ENCODE assay signal across 36 cellular contexts in genomic region chr10:116043304-116043703, GRCh38.
"Had no signal": no experiment of that assay in that cellular context is flagged by ENCODE, and none has a peak within 500 bp of the region (broad histone marks: within the 10 kb centered on the region; RNA-seq: fewer than 3 reads in every experiment).

No MANE protein-coding gene starts in this region.

- H3K27ac ChIP-seq: adrenal gland, ascending aorta, body of pancreas, brain microvascular endothelial cell, breast epithelium, cardiac muscle cell had no signal

- H3K36me3 Mint-ChIP-seq: activated naive CD4-positive, alpha-beta T cell treated with anti-CD3 and anti-CD28 coated beads, Interleukin-2, amount 10 ng/mL, durations not matched to agents 7 days and 5 days; activated naive CD4-positive, alpha-beta T cell treated with anti-CD3 and anti-CD28 coated beads, Interleukin-2, amount 50 U/mL, for 24 hours; activated naive CD4-positive, alpha-beta T cell treated with anti-CD3 and anti-CD28 coated beads, Interleukin-2, amount 50 U/mL, for 72 hours; activated naive CD8-positive, alpha-beta T cell; activated naive CD8-positive, alpha-beta T cell treated with anti-CD3 and anti-CD28 coated beads for 36 hours; activated naive CD8-positive, alpha-beta T cell treated with anti-CD3 and anti-CD28 coated beads, Interleukin-2, amount 10 ng/mL, durations not matched to agents 7 days and 5 days; brain had no signal

- H3K9me3 Mint-ChIP-seq: activated naive CD4-positive, alpha-beta T cell treated with anti-CD3 and anti-CD28 coated beads for 36 hours; activated naive CD4-positive, alpha-beta T cell treated with anti-CD3 and anti-CD28 coated beads, Interleukin-2, amount 10 ng/mL, durations not matched to agents 7 days and 5 days; activated naive CD8-positive, alpha-beta T cell treated with anti-CD3 and anti-CD28 coated beads for 36 hours; activated naive CD8-positive, alpha-beta T cell treated with anti-CD3 and anti-CD28 coated beads, Interleukin-2, amount 10 ng/mL, durations not matched to agents 7 days and 5 days; activated naive CD8-positive, alpha-beta T cell treated with anti-CD3 and anti-CD28 coated beads, Interleukin-2, amount 50 U/mL, for 24 hours; activated T-cell treated with anti-CD3 and anti-CD28 coated beads, Interleukin-2, amount 50 U/mL, for 4 hours; activated T-helper 1 cell treated with anti-CD3 and anti-CD28 coated beads, Interleukin-12 subunit alpha, Interleukin-12 subunit beta, Interleukin-2, Interleukin-4 antibody, amounts not matched to agents 30 ng/mL and 10 ng/mL and 1 ng/mL, durations not matched to agents 14 hours and 24 hours and 36 hours had no signal

- DNase-seq: activated effector memory CD4-positive, alpha-beta T cell treated with anti-CD3 and anti-CD28 coated beads, Interleukin-2, amount 50 U/mL, for 16 hours; activated effector memory CD4-positive, alpha-beta T cell treated with Interleukin-2 at 50 U/mL for 16 hours; activated gamma-delta T cell; activated gamma-delta T cell treated with Interleukin-2 at 50 U/mL for 16 hours; activated naive CD4-positive, alpha-beta T cell; activated naive CD4-positive, alpha-beta T cell treated with anti-CD3 and anti-CD28 coated beads for 36 hours; activated naive CD4-positive, alpha-beta T cell treated with anti-CD3 and anti-CD28 coated beads, Interleukin-2, amount 10 ng/mL, durations not matched to agents 7 days and 5 days; activated naive CD4-positive, alpha-beta T cell treated with anti-CD3 and anti-CD28 coated beads, Interleukin-2, amount 50 U/mL, for 16 hours; activated naive CD4-positive, alpha-beta T cell treated with Interleukin-2 at 50 U/mL for 16 hours; activated naive CD8-positive, alpha-beta T cell treated with anti-CD3 and anti-CD28 coated beads for 36 hours; activated naive CD8-positive, alpha-beta T cell treated with anti-CD3 and anti-CD28 coated beads, Interleukin-2, amount 10 ng/mL, durations not matched to agents 7 days and 5 days; activated naive CD8-positive, alpha-beta T cell treated with anti-CD3 and anti-CD28 coated beads, Interleukin-2, amount 50 U/mL, for 24 hours; activated T-cell treated with anti-CD3 and anti-CD28 coated beads, Interleukin-2, amount 50 U/mL, for 4 hours; activated T-cell treated with anti-CD3 and anti-CD28 coated beads, Interleukin-2, amount 50 U/mL, for 48 hours; activated T-cell treated with anti-CD3 and anti-CD28 coated beads, Interleukin-2, amount 50 U/mL, for 72 hours; adrenal gland; amniotic stem cell; amygdala; anterior cingulate cortex; aorta; body of pancreas; brain microvascular endothelial cell; caudate nucleus; central memory CD4-positive, alpha-beta T cell; cerebellar nuclear complex had no signal

- H3K9me3 ChIP-seq: adrenal gland, ascending aorta, body of pancreas, breast epithelium had no signal

- H3K27me3 ChIP-seq: adrenal gland, ascending aorta, body of pancreas, brain microvascular endothelial cell, breast epithelium, cardiac muscle cell had no signal

- H3K36me3 ChIP-seq: adrenal gland, ascending aorta, brain microvascular endothelial cell, breast epithelium, cardiac muscle cell had no signal

- H3K4me1 ChIP-seq: body of pancreas, breast epithelium had no signal

- H3K4me1 Mint-ChIP-seq: activated naive CD4-positive, alpha-beta T cell treated with anti-CD3 and anti-CD28 coated beads, Interleukin-2, amount 10 ng/mL, durations not matched to agents 7 days and 5 days; activated naive CD4-positive, alpha-beta T cell treated with anti-CD3 and anti-CD28 coated beads, Interleukin-2, amount 50 U/mL, for 24 hours; activated naive CD8-positive, alpha-beta T cell treated with anti-CD3 and anti-CD28 coated beads for 36 hours; activated naive CD8-positive, alpha-beta T cell treated with anti-CD3 and anti-CD28 coated beads, Interleukin-2, amount 10 ng/mL, durations not matched to agents 7 days and 5 days; activated naive CD8-positive, alpha-beta T cell treated with anti-CD3 and anti-CD28 coated beads, Interleukin-2, amount 50 U/mL, for 24 hours; activated T-helper 17 cell treated with anti-CD3 and anti-CD28 coated beads, Interleukin-2, amount 50 U/mL, for 72 hours; central memory CD8-positive, alpha-beta T cell had no signal

- H3K4me3 ChIP-seq: adrenal gland, ascending aorta, body of pancreas, breast epithelium, cardiac muscle cell had no signal

- H3K27me3 Mint-ChIP-seq: activated naive CD4-positive, alpha-beta T cell treated with anti-CD3 and anti-CD28 coated beads, Interleukin-2, amount 10 ng/mL, durations not matched to agents 7 days and 5 days; activated naive CD4-positive, alpha-beta T cell treated with anti-CD3 and anti-CD28 coated beads, Interleukin-2, amount 50 U/mL, for 24 hours; activated naive CD8-positive, alpha-beta T cell treated with anti-CD3 and anti-CD28 coated beads for 36 hours; activated naive CD8-positive, alpha-beta T cell treated with anti-CD3 and anti-CD28 coated beads, Interleukin-2, amount 10 ng/mL, durations not matched to agents 7 days and 5 days; activated naive CD8-positive, alpha-beta T cell treated with anti-CD3 and anti-CD28 coated beads, Interleukin-2, amount 50 U/mL, for 24 hours; central memory CD8-positive, alpha-beta T cell had no signal

- ATAC-seq: activated naive CD4-positive, alpha-beta T cell treated with anti-CD3 and anti-CD28 coated beads, Interleukin-2, amount 50 U/mL, for 72 hours; activated naive CD8-positive, alpha-beta T cell treated with anti-CD3 and anti-CD28 coated beads, Interleukin-2, amount 50 U/mL, for 24 hours; activated T-cell treated with anti-CD3 and anti-CD28 coated beads, Interleukin-2, amount 50 U/mL, for 4 hours; activated T-cell treated with anti-CD3 and anti-CD28 coated beads, Interleukin-2, amount 50 U/mL, for 72 hours; activated T-helper 17 cell treated with anti-CD3 and anti-CD28 coated beads, Interleukin-2, amount 50 U/mL, for 72 hours; body of pancreas had no signal

- H3K4me3 Mint-ChIP-seq: activated naive CD4-positive, alpha-beta T cell treated with anti-CD3 and anti-CD28 coated beads for 36 hours; activated naive CD4-positive, alpha-beta T cell treated with anti-CD3 and anti-CD28 coated beads, Interleukin-2, amount 10 ng/mL, durations not matched to agents 7 days and 5 days; activated naive CD4-positive, alpha-beta T cell treated with anti-CD3 and anti-CD28 coated beads, Interleukin-2, amount 50 U/mL, for 24 hours; activated naive CD8-positive, alpha-beta T cell; activated naive CD8-positive, alpha-beta T cell treated with anti-CD3 and anti-CD28 coated beads for 36 hours; activated naive CD8-positive, alpha-beta T cell treated with anti-CD3 and anti-CD28 coated beads, Interleukin-2, amount 10 ng/mL, durations not matched to agents 7 days and 5 days; activated naive CD8-positive, alpha-beta T cell treated with anti-CD3 and anti-CD28 coated beads, Interleukin-2, amount 50 U/mL, for 24 hours; activated T-cell treated with anti-CD3 and anti-CD28 coated beads, Interleukin-2, amount 50 U/mL, for 4 hours; activated T-cell treated with anti-CD3 and anti-CD28 coated beads, Interleukin-2, amount 50 U/mL, for 72 hours; activated T-helper 1 cell treated with anti-CD3 and anti-CD28 coated beads, Interleukin-12 subunit alpha, Interleukin-12 subunit beta, Interleukin-2, Interleukin-4 antibody, amounts not matched to agents 30 ng/mL and 10 ng/mL and 1 ng/mL, durations not matched to agents 14 hours and 24 hours and 36 hours; activated T-helper 17 cell treated with anti-CD3 and anti-CD28 coated beads, Interleukin-2, amount 50 U/mL, for 72 hours; brain; central memory CD8-positive, alpha-beta T cell had no signal

- H3K27ac Mint-ChIP-seq: activated naive CD4-positive, alpha-beta T cell treated with anti-CD3 and anti-CD28 coated beads for 36 hours; activated naive CD4-positive, alpha-beta T cell treated with anti-CD3 and anti-CD28 coated beads, Interleukin-2, amount 10 ng/mL, durations not matched to agents 7 days and 5 days; activated naive CD4-positive, alpha-beta T cell treated with anti-CD3 and anti-CD28 coated beads, Interleukin-2, amount 50 U/mL, for 24 hours; activated naive CD4-positive, alpha-beta T cell treated with anti-CD3 and anti-CD28 coated beads, Interleukin-2, amount 50 U/mL, for 72 hours; activated naive CD8-positive, alpha-beta T cell; activated naive CD8-positive, alpha-beta T cell treated with anti-CD3 and anti-CD28 coated beads for 36 hours; activated naive CD8-positive, alpha-beta T cell treated with anti-CD3 and anti-CD28 coated beads, Interleukin-2, amount 10 ng/mL, durations not matched to agents 7 days and 5 days; activated naive CD8-positive, alpha-beta T cell treated with anti-CD3 and anti-CD28 coated beads, Interleukin-2, amount 50 U/mL, for 24 hours; activated T-cell treated with anti-CD3 and anti-CD28 coated beads, Interleukin-2, amount 50 U/mL, for 72 hours; activated T-helper 1 cell treated with anti-CD3 and anti-CD28 coated beads, Interleukin-12 subunit alpha, Interleukin-12 subunit beta, Interleukin-2, Interleukin-4 antibody, amounts not matched to agents 30 ng/mL and 10 ng/mL and 1 ng/mL, durations not matched to agents 14 hours and 24 hours and 36 hours; activated T-helper 17 cell treated with anti-CD3 and anti-CD28 coated beads, Interleukin-2, amount 50 U/mL, for 72 hours; activated T-helper 2 cell treated with anti-CD3 and anti-CD28 coated beads, Interferon-gamma antibody, Interleukin-2, Interleukin-4, amounts not matched to agents 10 μg/mL and 5 μg/mL and 100 μg/mL, durations not matched to agents 14 hours and 24 hours and 36 hours had no signal
